29 cellular contexts compared by ENCODE assay signal in genomic region chr11:119473226-119473625, GRCh38. TPM values are rescaled to one million over a fixed set of nuclear protein-coding genes. Genes with fewer than 3 reads are reported as not detected.
"Had no signal": no experiment of that assay in that cellular context is flagged by ENCODE, and none has a peak within 500 bp of the region (broad histone marks: within the 10 kb centered on the region; RNA-seq: fewer than 3 reads in every experiment).

No MANE protein-coding gene starts in this region.

- H3K36me3 ChIP-seq: ascending aorta, SJCRH30 had no signal

- H3K27ac Mint-ChIP-seq: activated CD8-positive, alpha-beta T cell treated with anti-CD3 and anti-CD28 coated beads, Interleukin-2, amount 10 ng/mL, durations not matched to agents 7 days and 5 days; activated naive CD4-positive, alpha-beta T cell treated with anti-CD3 and anti-CD28 coated beads, Interleukin-2, amount 10 ng/mL, durations not matched to agents 7 days and 5 days; activated naive CD8-positive, alpha-beta T cell treated with anti-CD3 and anti-CD28 coated beads, Interleukin-2, amount 10 ng/mL, durations not matched to agents 7 days and 5 days; activated T-cell treated with anti-CD3 and anti-CD28 coated beads, Interleukin-2, amount 50 U/mL, for 72 hours; activated T-helper 2 cell treated with anti-CD3 and anti-CD28 coated beads, Interferon-gamma antibody, Interleukin-2, Interleukin-4, amounts not matched to agents 10 μg/mL and 5 μg/mL and 100 μg/mL, durations not matched to agents 14 hours and 24 hours and 36 hours; T-helper 1 cell treated with Interleukin-12 subunit alpha and Interleukin-12 subunit beta and Interleukin-4 antibody, amounts not matched to agents 30 μg/mL and 1 μg/mL, for 36 hours had no signal

- H3K9ac ChIP-seq: KMS-11, SK-N-SH had no signal

- H3K4me3 ChIP-seq: ascending aorta, body of pancreas, SJCRH30 had no signal

- H3K4me3 Mint-ChIP-seq: activated CD8-positive, alpha-beta T cell treated with anti-CD3 and anti-CD28 coated beads, Interleukin-2, amount 10 ng/mL, durations not matched to agents 7 days and 5 days; activated naive CD4-positive, alpha-beta T cell treated with anti-CD3 and anti-CD28 coated beads, Interleukin-2, amount 10 ng/mL, durations not matched to agents 7 days and 5 days; activated naive CD8-positive, alpha-beta T cell treated with anti-CD3 and anti-CD28 coated beads, Interleukin-2, amount 10 ng/mL, durations not matched to agents 7 days and 5 days; activated T-cell treated with anti-CD3 and anti-CD28 coated beads, Interleukin-2, amount 50 U/mL, for 72 hours; T-helper 1 cell treated with Interleukin-12 subunit alpha and Interleukin-12 subunit beta and Interleukin-4 antibody, amounts not matched to agents 30 μg/mL and 1 μg/mL, for 36 hours had no signal

- H3K4me1 Mint-ChIP-seq: activated naive CD4-positive, alpha-beta T cell treated with anti-CD3 and anti-CD28 coated beads, Interleukin-2, amount 10 ng/mL, durations not matched to agents 7 days and 5 days; activated naive CD8-positive, alpha-beta T cell treated with anti-CD3 and anti-CD28 coated beads, Interleukin-2, amount 10 ng/mL, durations not matched to agents 7 days and 5 days had no signal

- ATAC-seq: activated CD8-positive, alpha-beta T cell treated with anti-CD3 and anti-CD28 coated beads, Interleukin-2, amount 10 ng/mL, durations not matched to agents 7 days and 5 days; activated T-cell treated with anti-CD3 and anti-CD28 coated beads, Interleukin-2, amount 50 U/mL, for 72 hours; body of pancreas; Right ventricle myocardium inferior had no signal

- H3K9me3 ChIP-seq: ascending aorta, body of pancreas, SJCRH30, SK-N-SH had no signal

- DNase-seq: activated CD4-positive, alpha-beta T cell treated with anti-CD3 and anti-CD28 coated beads for 48 hours; activated CD4-positive, alpha-beta T cell treated with anti-CD3 and anti-CD28 coated beads, Interleukin-2, amount 50 U/mL, for 4 hours; activated CD4-positive, CD25-positive, alpha-beta regulatory T cell treated with anti-CD3 and anti-CD28 coated beads, Interleukin-2, amount 50 U/mL, for 72 hours; activated CD8-positive, alpha-beta T cell treated with anti-CD3 and anti-CD28 coated beads, Interleukin-2, amount 10 ng/mL, durations not matched to agents 7 days and 5 days; activated gamma-delta T cell treated with Interleukin-2 at 50 U/mL for 16 hours; activated naive CD4-positive, alpha-beta T cell treated with anti-CD3 and anti-CD28 coated beads, Interleukin-2, amount 10 ng/mL, durations not matched to agents 7 days and 5 days; activated naive CD8-positive, alpha-beta T cell treated with anti-CD3 and anti-CD28 coated beads, Interleukin-2, amount 10 ng/mL, durations not matched to agents 7 days and 5 days; activated T-cell treated with anti-CD3 and anti-CD28 coated beads, Interleukin-2, amount 50 U/mL, for 72 hours; amniotic stem cell; body of pancreas; central memory CD4-positive, alpha-beta T cell; NCI-H1092; NCI-H1436; NCI-H1694 treated with DMSO at 0.1 percent for 48 hours; NCI-H2029 treated with DMSO at 0.1 percent for 48 hours; NCI-H345; NCI-H510A; NCI-H526 treated with DMSO at 0.1 percent for 48 hours; NCI-H82; RPMI8226; SJCRH30; SK-N-SH had no signal

- H3K4me1 ChIP-seq: ascending aorta, body of pancreas, SJCRH30 had no signal

- H3K9me3 Mint-ChIP-seq: activated naive CD4-positive, alpha-beta T cell treated with anti-CD3 and anti-CD28 coated beads, Interleukin-2, amount 10 ng/mL, durations not matched to agents 7 days and 5 days; activated naive CD8-positive, alpha-beta T cell treated with anti-CD3 and anti-CD28 coated beads, Interleukin-2, amount 10 ng/mL, durations not matched to agents 7 days and 5 days; activated T-cell treated with anti-CD3 and anti-CD28 coated beads, Interleukin-2, amount 50 U/mL, for 72 hours; activated T-helper 2 cell treated with anti-CD3 and anti-CD28 coated beads, Interferon-gamma antibody, Interleukin-2, Interleukin-4, amounts not matched to agents 10 μg/mL and 5 μg/mL and 100 μg/mL, durations not matched to agents 14 hours and 24 hours and 36 hours; T-helper 1 cell treated with Interleukin-12 subunit alpha and Interleukin-12 subunit beta and Interleukin-4 antibody, amounts not matched to agents 30 μg/mL and 1 μg/mL, for 36 hours had no signal

- H3K27me3 ChIP-seq: ascending aorta, body of pancreas, SJCRH30 had no signal

- H3K36me3 Mint-ChIP-seq: activated naive CD4-positive, alpha-beta T cell treated with anti-CD3 and anti-CD28 coated beads, Interleukin-2, amount 10 ng/mL, durations not matched to agents 7 days and 5 days; activated naive CD8-positive, alpha-beta T cell treated with anti-CD3 and anti-CD28 coated beads, Interleukin-2, amount 10 ng/mL, durations not matched to agents 7 days and 5 days had no signal

RNA-seq across cellular contexts. Expression of gene THY1, which starts 50.3 kb away (rescaled TPM):
- total RNA-seq: activated CD8-positive, alpha-beta T cell treated with anti-CD3 and anti-CD28 coated beads, Interleukin-2, amount 10 ng/mL, durations not matched to agents 7 days and 5 days; activated naive CD8-positive, alpha-beta T cell treated with anti-CD3 and anti-CD28 coated beads, Interleukin-2, amount 10 ng/mL, durations not matched to agents 7 days and 5 days; MCF 10A; OCI-LY7 had no signal
